In genomic region chr12:18454330-18454729, GRCh38 we compare ENCODE assay signal across 1 cellular context.
TF ChIP-seq lines count a peak whose summit lies in the region.

No MANE protein-coding gene starts in this region.

TF ChIP-seq in H1, 55 proteins besides CTCF, POLR2A, EP300 and RAD21 (continued from another document):
- TF ChIP-seq HDAC6 (IDR thresholded peaks at IDR 0.05; ENCODE audit: low read depth, low read length) (no peak), CHD7 (IDR thresholded peaks at IDR 0.05; ENCODE audit: insufficient replicate concordance, low read length) (peak; percentile 69), CREB1 (IDR thresholded peaks at IDR 0.05) (no peak), SRF (IDR thresholded peaks at IDR 0.05; ENCODE audit: low read depth, low read length) (no peak), NANOG (IDR thresholded peaks at IDR 0.05; ENCODE audit: insufficient read depth, low read depth, low read length, poor library complexity, severe bottlenecking) (peak; percentile 92), RNF2 (IDR thresholded peaks at IDR 0.05; ENCODE audit: borderline replicate concordance, low read depth, low read length, missing control alignments, poor library complexity, severe bottlenecking) (no peak), TEAD4 (IDR thresholded peaks at IDR 0.05; ENCODE audit: low read depth, low read length) (peak; percentile 34; the same call in 1 of the 2 replicates), SUZ12 (IDR thresholded peaks at IDR 0.05; ENCODE audit: low read length) (no peak), GTF2F1 (IDR thresholded peaks at IDR 0.05; ENCODE audit: borderline replicate concordance, low read depth, low read length) (no peak), POU5F1 (IDR thresholded peaks at IDR 0.05; ENCODE audit: low read depth, low read length) (peak; percentile 70; the same call in 1 of the 2 replicates), SP1 (IDR thresholded peaks at IDR 0.05; ENCODE audit: low read depth, low read length) (peak; percentile 45; the same call in 1 of the 2 replicates), RBBP5 (IDR thresholded peaks at IDR 0.05; ENCODE audit: borderline replicate concordance, low read depth, low read length) (no peak), E2F6 (IDR thresholded peaks at IDR 0.05) (0 out of 2 replicates have a peak, but pooled peaks have one; percentile 23)
